ENCODE assay signal across 2 cellular contexts in the genomic region with DNA sequence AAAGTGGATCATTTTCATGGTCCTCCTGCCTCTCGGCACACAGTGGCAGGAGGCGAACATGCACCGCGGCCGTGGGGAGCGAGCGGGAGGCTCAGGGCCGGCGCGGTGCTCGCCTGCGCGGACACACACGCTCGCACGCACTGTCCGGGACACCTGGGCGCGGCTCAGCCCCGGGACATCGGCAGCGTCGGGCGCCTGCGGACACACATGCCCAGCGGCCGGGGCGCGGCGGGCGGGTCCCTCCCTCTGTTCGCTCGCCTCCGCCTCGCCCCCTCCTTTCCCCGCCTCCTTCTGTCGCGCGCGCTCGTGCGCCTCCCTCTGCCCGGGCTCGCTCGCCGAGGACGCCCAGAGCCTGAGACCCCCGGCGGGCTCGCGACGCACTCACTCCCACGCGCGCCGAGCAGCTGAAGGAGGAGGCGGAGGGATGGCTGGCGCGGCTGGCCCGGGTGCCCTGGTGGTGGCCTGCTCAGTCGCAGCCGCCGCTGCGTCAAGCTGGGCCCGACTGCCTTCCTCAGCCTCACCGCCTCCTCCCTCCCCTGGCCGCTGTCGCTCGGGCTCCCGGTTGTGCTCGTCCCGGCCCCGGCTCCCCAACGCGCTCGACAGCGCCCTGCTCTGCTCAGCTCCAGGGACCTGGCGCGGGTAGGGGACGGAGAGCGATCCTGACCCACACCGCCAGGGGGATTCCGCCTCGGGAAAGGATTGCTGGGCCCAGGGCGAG.
TF ChIP-seq lines count a peak whose summit lies in the region.

A gene (minus strand): TSS at position 230 of the 718 bp plus-strand sequence. CDS start 170 bp downstream, at position 60.

TF ChIP-seq in GM23338, 12 proteins besides CTCF, POLR2A, EP300 and RAD21:
- TF ChIP-seq, protein P1, sequence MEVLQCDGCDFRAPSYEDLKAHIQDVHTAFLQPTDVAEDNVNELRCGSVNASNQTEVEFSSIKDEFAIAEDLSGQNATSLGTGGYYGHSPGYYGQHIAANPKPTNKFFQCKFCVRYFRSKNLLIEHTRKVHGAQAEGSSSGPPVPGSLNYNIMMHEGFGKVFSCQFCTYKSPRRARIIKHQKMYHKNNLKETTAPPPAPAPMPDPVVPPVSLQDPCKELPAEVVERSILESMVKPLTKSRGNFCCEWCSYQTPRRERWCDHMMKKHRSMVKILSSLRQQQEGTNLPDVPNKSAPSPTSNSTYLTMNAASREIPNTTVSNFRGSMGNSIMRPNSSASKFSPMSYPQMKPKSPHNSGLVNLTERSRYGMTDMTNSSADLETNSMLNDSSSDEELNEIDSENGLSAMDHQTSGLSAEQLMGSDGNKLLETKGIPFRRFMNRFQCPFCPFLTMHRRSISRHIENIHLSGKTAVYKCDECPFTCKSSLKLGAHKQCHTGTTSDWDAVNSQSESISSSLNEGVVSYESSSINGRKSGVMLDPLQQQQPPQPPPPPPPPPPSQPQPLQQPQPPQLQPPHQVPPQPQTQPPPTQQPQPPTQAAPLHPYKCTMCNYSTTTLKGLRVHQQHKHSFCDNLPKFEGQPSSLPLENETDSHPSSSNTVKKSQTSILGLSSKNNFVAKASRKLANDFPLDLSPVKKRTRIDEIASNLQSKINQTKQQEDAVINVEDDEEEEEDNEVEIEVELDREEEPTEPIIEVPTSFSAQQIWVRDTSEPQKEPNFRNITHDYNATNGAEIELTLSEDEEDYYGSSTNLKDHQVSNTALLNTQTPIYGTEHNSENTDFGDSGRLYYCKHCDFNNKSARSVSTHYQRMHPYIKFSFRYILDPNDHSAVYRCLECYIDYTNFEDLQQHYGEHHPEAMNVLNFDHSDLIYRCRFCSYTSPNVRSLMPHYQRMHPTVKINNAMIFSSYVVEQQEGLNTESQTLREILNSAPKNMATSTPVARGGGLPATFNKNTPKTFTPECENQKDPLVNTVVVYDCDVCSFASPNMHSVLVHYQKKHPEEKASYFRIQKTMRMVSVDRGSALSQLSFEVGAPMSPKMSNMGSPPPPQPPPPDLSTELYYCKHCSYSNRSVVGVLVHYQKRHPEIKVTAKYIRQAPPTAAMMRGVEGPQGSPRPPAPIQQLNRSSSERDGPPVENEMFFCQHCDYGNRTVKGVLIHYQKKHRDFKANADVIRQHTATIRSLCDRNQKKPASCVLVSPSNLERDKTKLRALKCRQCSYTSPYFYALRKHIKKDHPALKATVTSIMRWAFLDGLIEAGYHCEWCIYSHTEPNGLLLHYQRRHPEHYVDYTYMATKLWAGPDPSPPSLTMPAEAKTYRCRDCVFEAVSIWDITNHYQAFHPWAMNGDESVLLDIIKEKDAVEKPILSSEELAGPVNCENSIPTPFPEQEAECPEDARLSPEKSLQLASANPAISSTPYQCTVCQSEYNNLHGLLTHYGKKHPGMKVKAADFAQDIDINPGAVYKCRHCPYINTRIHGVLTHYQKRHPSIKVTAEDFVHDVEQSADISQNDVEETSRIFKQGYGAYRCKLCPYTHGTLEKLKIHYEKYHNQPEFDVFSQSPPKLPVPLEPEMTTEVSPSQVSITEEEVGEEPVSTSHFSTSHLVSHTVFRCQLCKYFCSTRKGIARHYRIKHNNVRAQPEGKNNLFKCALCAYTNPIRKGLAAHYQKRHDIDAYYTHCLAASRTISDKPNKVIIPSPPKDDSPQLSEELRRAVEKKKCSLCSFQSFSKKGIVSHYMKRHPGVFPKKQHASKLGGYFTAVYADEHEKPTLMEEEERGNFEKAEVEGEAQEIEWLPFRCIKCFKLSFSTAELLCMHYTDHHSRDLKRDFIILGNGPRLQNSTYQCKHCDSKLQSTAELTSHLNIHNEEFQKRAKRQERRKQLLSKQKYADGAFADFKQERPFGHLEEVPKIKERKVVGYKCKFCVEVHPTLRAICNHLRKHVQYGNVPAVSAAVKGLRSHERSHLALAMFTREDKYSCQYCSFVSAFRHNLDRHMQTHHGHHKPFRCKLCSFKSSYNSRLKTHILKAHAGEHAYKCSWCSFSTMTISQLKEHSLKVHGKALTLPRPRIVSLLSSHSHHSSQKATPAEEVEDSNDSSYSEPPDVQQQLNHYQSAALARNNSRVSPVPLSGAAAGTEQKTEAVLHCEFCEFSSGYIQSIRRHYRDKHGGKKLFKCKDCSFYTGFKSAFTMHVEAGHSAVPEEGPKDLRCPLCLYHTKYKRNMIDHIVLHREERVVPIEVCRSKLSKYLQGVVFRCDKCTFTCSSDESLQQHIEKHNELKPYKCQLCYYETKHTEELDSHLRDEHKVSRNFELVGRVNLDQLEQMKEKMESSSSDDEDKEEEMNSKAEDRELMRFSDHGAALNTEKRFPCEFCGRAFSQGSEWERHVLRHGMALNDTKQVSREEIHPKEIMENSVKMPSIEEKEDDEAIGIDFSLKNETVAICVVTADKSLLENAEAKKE (CRISPR knock-in tag; IDR thresholded peaks at IDR 0.05): no peak
- no peak for TF ChIP-seq ZNF114 (CRISPR knock-in tag; IDR thresholded peaks at IDR 0.05)

TF ChIP-seq in WTC11, 78 proteins besides CTCF, POLR2A, EP300 and RAD21 (continued from another document):
- TF ChIP-seq, protein P2, sequence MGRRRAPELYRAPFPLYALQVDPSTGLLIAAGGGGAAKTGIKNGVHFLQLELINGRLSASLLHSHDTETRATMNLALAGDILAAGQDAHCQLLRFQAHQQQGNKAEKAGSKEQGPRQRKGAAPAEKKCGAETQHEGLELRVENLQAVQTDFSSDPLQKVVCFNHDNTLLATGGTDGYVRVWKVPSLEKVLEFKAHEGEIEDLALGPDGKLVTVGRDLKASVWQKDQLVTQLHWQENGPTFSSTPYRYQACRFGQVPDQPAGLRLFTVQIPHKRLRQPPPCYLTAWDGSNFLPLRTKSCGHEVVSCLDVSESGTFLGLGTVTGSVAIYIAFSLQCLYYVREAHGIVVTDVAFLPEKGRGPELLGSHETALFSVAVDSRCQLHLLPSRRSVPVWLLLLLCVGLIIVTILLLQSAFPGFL (CRISPR knock-in tag; IDR thresholded peaks at IDR 0.05; ENCODE audit: borderline replicate concordance): no peak
- TF ChIP-seq, protein P3, sequence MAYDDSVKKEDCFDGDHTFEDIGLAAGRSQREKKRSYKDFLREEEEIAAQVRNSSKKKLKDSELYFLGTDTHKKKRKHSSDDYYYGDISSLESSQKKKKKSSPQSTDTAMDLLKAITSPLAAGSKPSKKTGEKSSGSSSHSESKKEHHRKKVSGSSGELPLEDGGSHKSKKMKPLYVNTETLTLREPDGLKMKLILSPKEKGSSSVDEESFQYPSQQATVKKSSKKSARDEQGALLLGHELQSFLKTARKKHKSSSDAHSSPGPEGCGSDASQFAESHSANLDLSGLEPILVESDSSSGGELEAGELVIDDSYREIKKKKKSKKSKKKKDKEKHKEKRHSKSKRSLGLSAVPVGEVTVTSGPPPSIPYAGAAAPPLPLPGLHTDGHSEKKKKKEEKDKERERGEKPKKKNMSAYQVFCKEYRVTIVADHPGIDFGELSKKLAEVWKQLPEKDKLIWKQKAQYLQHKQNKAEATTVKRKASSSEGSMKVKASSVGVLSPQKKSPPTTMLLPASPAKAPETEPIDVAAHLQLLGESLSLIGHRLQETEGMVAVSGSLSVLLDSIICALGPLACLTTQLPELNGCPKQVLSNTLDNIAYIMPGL (CRISPR knock-in tag; IDR thresholded peaks at IDR 0.05): peak; percentile 97
